Comparison of ENCODE assay signal across 1 cellular context in the genomic region with DNA sequence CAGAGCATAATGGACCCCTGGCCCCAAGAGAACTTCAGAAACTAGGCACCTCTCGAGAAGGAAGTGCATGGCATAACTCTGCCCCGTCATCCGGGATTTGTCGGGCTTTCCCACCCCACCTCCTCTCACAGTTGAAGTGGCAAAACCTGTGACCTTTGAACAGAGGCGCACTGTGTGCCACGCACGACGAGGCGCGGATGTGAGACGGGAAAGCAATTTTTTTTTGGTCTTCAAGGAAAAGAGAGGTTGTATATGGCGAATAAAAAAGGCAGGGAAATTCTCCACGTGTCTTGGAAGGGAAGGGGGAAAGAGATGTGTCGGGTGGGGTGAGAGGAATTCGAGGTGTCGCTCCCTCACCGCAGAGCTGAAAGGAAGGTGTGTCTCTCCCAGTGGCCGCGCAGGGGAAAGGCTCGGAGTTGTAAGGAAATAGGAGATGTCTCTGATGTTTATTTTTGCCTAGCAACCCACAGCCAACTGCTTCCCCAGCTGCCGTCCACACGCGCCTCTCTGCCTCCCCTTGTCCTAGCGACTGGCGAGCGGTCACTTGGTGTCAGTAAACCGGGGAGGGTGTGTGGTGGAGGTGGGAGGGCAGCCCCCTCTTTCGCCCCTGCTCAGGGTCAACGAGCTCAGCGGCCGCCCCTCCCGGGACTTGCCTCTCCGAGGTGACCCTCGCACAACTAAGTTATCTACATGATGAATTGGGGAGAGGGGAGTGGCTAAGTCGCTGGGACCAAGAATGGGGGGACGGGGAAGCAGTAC.
TF ChIP-seq lines count a peak whose summit lies in the region.

No MANE protein-coding gene starts in this region.

TF ChIP-seq in H1, 55 proteins besides CTCF, POLR2A, EP300 and RAD21:
- peak; percentile 79 for TF ChIP-seq KDM4A (IDR thresholded peaks at IDR 0.05; ENCODE audit: low read depth, low read length, severe bottlenecking)
- TF ChIP-seq SIRT6 (IDR thresholded peaks at IDR 0.05; ENCODE audit: low read length) = no peak
- no peak; the same call in 1 of the 2 replicates for TF ChIP-seq TAF1 (IDR thresholded peaks at IDR 0.05; ENCODE audit: low read depth, low read length)
- TF ChIP-seq EZH2 (IDR thresholded peaks at IDR 0.05; ENCODE audit: low read depth, low read length, severe bottlenecking) = no peak
- TF ChIP-seq SP1 (IDR thresholded peaks at IDR 0.05; ENCODE audit: low read depth, low read length) = no peak
- no peak for TF ChIP-seq FOSL1 (IDR thresholded peaks at IDR 0.05; ENCODE audit: insufficient read depth, low read depth, low read length)
- no peak for TF ChIP-seq SIX5 (IDR thresholded peaks at IDR 0.05; ENCODE audit: low read depth, low read length)
- peak; percentile 62 for TF ChIP-seq E2F6 (IDR thresholded peaks at IDR 0.05)
- no peak for TF ChIP-seq NRF1 (IDR thresholded peaks at IDR 0.05; ENCODE audit: low read depth, low read length)
- TF ChIP-seq BACH1 (IDR thresholded peaks at IDR 0.05; ENCODE audit: low read length) = no peak
- peak; percentile 97 for TF ChIP-seq SAP30 (IDR thresholded peaks at IDR 0.05; ENCODE audit: insufficient read depth, insufficient replicate concordance, low read length)
- peak in 1 of 2 experiments; percentile 90; a peak in 2 of 4 replicates for TF ChIP-seq HDAC2 (IDR thresholded peaks at IDR 0.05; ENCODE audit: borderline replicate concordance in 1 of 2, low read depth in 2 of 2, low read length in 2 of 2)
- TF ChIP-seq POLR2AphosphoS5 (IDR thresholded peaks at IDR 0.05; ENCODE audit: low read depth, low read length) = 0 out of 2 replicates have a peak, but pooled peaks have one; percentile 38
- no peak for TF ChIP-seq NANOG (IDR thresholded peaks at IDR 0.05; ENCODE audit: insufficient read depth, low read depth, low read length, poor library complexity, severe bottlenecking)
- no peak for TF ChIP-seq CREB1 (IDR thresholded peaks at IDR 0.05)
- TF ChIP-seq SUZ12 (IDR thresholded peaks at IDR 0.05; ENCODE audit: low read length) = no peak
- no peak for TF ChIP-seq CHD7 (IDR thresholded peaks at IDR 0.05; ENCODE audit: insufficient replicate concordance, low read length)
- no peak for TF ChIP-seq CBX8 (IDR thresholded peaks at IDR 0.05; ENCODE audit: borderline replicate concordance, low read depth, low read length)
- TF ChIP-seq MAFK (IDR thresholded peaks at IDR 0.05; ENCODE audit: low read depth, low read length) = no peak
- TF ChIP-seq, protein P1, sequence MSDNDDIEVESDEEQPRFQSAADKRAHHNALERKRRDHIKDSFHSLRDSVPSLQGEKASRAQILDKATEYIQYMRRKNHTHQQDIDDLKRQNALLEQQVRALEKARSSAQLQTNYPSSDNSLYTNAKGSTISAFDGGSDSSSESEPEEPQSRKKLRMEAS (IDR thresholded peaks at IDR 0.05) = peak; percentile 43
- TF ChIP-seq ZNF274 (IDR thresholded peaks at IDR 0.05; ENCODE audit: borderline replicate concordance, extremely low read depth, low read length) = no peak
- TF ChIP-seq TCF12 (IDR thresholded peaks at IDR 0.05; ENCODE audit: low read depth, low read length) = no peak
- no peak for TF ChIP-seq RXRA (IDR thresholded peaks at IDR 0.05; ENCODE audit: insufficient read depth, low read depth, low read length)
- TF ChIP-seq YY1 (IDR thresholded peaks at IDR 0.05; ENCODE audit: low read depth, low read length) = no peak
- TF ChIP-seq PHF8 (conservative IDR thresholded peaks at IDR 0.05; ENCODE audit: low read depth, low read length) = peak; percentile 39; the same call in 1 of the 2 replicates
- TF ChIP-seq, protein P2, sequence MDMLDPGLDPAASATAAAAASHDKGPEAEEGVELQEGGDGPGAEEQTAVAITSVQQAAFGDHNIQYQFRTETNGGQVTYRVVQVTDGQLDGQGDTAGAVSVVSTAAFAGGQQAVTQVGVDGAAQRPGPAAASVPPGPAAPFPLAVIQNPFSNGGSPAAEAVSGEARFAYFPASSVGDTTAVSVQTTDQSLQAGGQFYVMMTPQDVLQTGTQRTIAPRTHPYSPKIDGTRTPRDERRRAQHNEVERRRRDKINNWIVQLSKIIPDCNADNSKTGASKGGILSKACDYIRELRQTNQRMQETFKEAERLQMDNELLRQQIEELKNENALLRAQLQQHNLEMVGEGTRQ (IDR thresholded peaks at IDR 0.05; ENCODE audit: low read length) = no peak
- no peak for TF ChIP-seq CBX5 (IDR thresholded peaks at IDR 0.05; ENCODE audit: low read depth, low read length)
- peak; percentile 68 for TF ChIP-seq ASH2L (IDR thresholded peaks at IDR 0.05; ENCODE audit: low read length)
- TF ChIP-seq ATF3 (IDR thresholded peaks at IDR 0.05; ENCODE audit: insufficient read depth, low read depth, low read length) = no peak
- TF ChIP-seq POU5F1 (IDR thresholded peaks at IDR 0.05; ENCODE audit: low read depth, low read length) = no peak
- no peak for TF ChIP-seq KDM5A (IDR thresholded peaks at IDR 0.05; ENCODE audit: low read length)
- no peak for TF ChIP-seq EGR1 (IDR thresholded peaks at IDR 0.05; ENCODE audit: borderline replicate concordance, low read depth, low read length)
- no peak; the same call in 1 of the 2 replicates for TF ChIP-seq TBP (IDR thresholded peaks at IDR 0.05; ENCODE audit: low read depth, low read length)
- TF ChIP-seq CHD1 (IDR thresholded peaks at IDR 0.05; ENCODE audit: low read depth, low read length) = no peak
- TF ChIP-seq JUND (IDR thresholded peaks at IDR 0.05; ENCODE audit: low read length) = no peak
- TF ChIP-seq RFX5 (IDR thresholded peaks at IDR 0.05; ENCODE audit: borderline replicate concordance, low read depth, low read length) = no peak
- peak; percentile 94 to 95 for TF ChIP-seq SIN3A (conservative IDR thresholded peaks at IDR 0.05 in 1 of 2, IDR thresholded peaks at IDR 0.05 in 1 of 2; ENCODE audit: low read depth in 1 of 2, low read length in 2 of 2)
- no peak for TF ChIP-seq BRCA1 (IDR thresholded peaks at IDR 0.05; ENCODE audit: low read depth, low read length)
TF ChIP-seq in H1: peak in this region for 9.
